1 cellular context compared by ENCODE assay signal in genomic region chr10:71746344-71747037, GRCh38.
TF ChIP-seq lines count a peak whose summit lies in the region.

No MANE protein-coding gene starts in this region.

TF ChIP-seq in K562, 482 proteins besides CTCF, POLR2A, EP300 and RAD21 (continued from another document and continues in another):
- TF ChIP-seq CBFA2T3 (IDR thresholded peaks at IDR 0.05) (peak; percentile 59), PKNOX1 (IDR thresholded peaks at IDR 0.05) (0 out of 2 replicates have a peak, but pooled peaks have one; percentile 13), NCOA6 (IDR thresholded peaks at IDR 0.05) (no peak; the same call in 1 of the 2 replicates), HBP1 (CRISPR knock-in tag; IDR thresholded peaks at IDR 0.05) (peak; percentile 8; the same call in 1 of the 2 replicates), BHLHE40 (IDR thresholded peaks at IDR 0.05; ENCODE audit: low read length) (peak; percentile 97), WHSC1 (IDR thresholded peaks at IDR 0.05; ENCODE audit: low read length) (no peak), ETV5 (CRISPR knock-in tag; IDR thresholded peaks at IDR 0.05; ENCODE audit: low read depth) (no peak), MBD2 (IDR thresholded peaks at IDR 0.05; ENCODE audit: borderline replicate concordance, low read depth) (peak; percentile 64; the same call in 1 of the 2 replicates), ZNF766 (CRISPR knock-in tag; conservative IDR thresholded peaks at IDR 0.05) (peak; percentile 93), BRCA1 (IDR thresholded peaks at IDR 0.05) (no peak), BRCA1 (CRISPR knock-in tag; IDR thresholded peaks at IDR 0.05) (no peak), HNRNPUL1 (IDR thresholded peaks at IDR 0.05; ENCODE audit: low read length) (no peak), SAFB2 (IDR thresholded peaks at IDR 0.05; ENCODE audit: borderline replicate concordance, low read depth, low read length, severe bottlenecking) (no peak), HEY1 (CRISPR knock-in tag; IDR thresholded peaks at IDR 0.05; ENCODE audit: borderline replicate concordance) (peak; percentile 80; the same call in 1 of the 2 replicates), HMGXB4 (CRISPR knock-in tag; IDR thresholded peaks at IDR 0.05) (no peak), ASH1L (IDR thresholded peaks at IDR 0.05; ENCODE audit: borderline replicate concordance, low read depth, partially characterized antibody) (no peak), ZNF778 (CRISPR knock-in tag; IDR thresholded peaks at IDR 0.05) (no peak), MTF1 (CRISPR knock-in tag; IDR thresholded peaks at IDR 0.05; ENCODE audit: borderline replicate concordance) (no peak), MTA3 (IDR thresholded peaks at IDR 0.05; ENCODE audit: borderline replicate concordance) (peak; percentile 78; the same call in 1 of the 2 replicates), LEF1 (IDR thresholded peaks at IDR 0.05) (peak; percentile 91), ZNF347 (CRISPR knock-in tag; IDR thresholded peaks at IDR 0.05; ENCODE audit: low read depth) (no peak), TEAD4 (IDR thresholded peaks at IDR 0.05; ENCODE audit: low read length) (peak; percentile 72), TEAD4 (CRISPR knock-in tag; IDR thresholded peaks at IDR 0.05; ENCODE audit: borderline replicate concordance) (0 out of 2 replicates have a peak, but pooled peaks have one; percentile 73), RFX1 (IDR thresholded peaks at IDR 0.05) (no peak), POLR3A (IDR thresholded peaks at IDR 0.05; ENCODE audit: borderline replicate concordance, extremely low read depth, insufficient read depth, insufficient read length) (no peak), ZNF354B (CRISPR knock-in tag; IDR thresholded peaks at IDR 0.05) (no peak), NR2F6 (CRISPR knock-in tag; IDR thresholded peaks at IDR 0.05) (no peak), NFIX (CRISPR knock-in tag; IDR thresholded peaks at IDR 0.05; ENCODE audit: low read depth) (no peak), SMARCB1 (IDR thresholded peaks at IDR 0.05; ENCODE audit: insufficient read length, low read depth) (no peak), SREBF1 (IDR thresholded peaks at IDR 0.05; ENCODE audit: borderline replicate concordance, low read depth, low read length) (no peak), ZNF232 (CRISPR knock-in tag; IDR thresholded peaks at IDR 0.05) (no peak), FOXJ2 (tag; IDR thresholded peaks at IDR 0.05) (no peak), NRF1 (conservative IDR thresholded peaks at IDR 0.05 in 1 of 2, IDR thresholded peaks at IDR 0.05 in 1 of 2) (no peak), CTCFL (IDR thresholded peaks at IDR 0.05; ENCODE audit: borderline replicate concordance, insufficient read depth, low read depth, low read length, poor library complexity, severe bottlenecking) (peak; percentile 64), CXXC5 (CRISPR knock-in tag; IDR thresholded peaks at IDR 0.05) (peak; percentile 86), ZNF589 (CRISPR knock-in tag; IDR thresholded peaks at IDR 0.05; ENCODE audit: low read depth) (peak; percentile 92), CHD2 (IDR thresholded peaks at IDR 0.05; ENCODE audit: low read depth, low read length) (no peak), GABPB2 (CRISPR knock-in tag; conservative IDR thresholded peaks at IDR 0.05) (no peak; the same call in 1 of the 2 replicates), ZNF584 (CRISPR knock-in tag; IDR thresholded peaks at IDR 0.05; ENCODE audit: low read depth) (no peak), KLF16 (IDR thresholded peaks at IDR 0.05) (peak; percentile 75), XRCC3 (IDR thresholded peaks at IDR 0.05) (no peak), ZNF3 (CRISPR knock-in tag; IDR thresholded peaks at IDR 0.05) (no peak), VEZF1 (CRISPR knock-in tag; IDR thresholded peaks at IDR 0.05) (peak; percentile 94), ARNT (IDR thresholded peaks at IDR 0.05) (0 out of 4 replicates have a peak, but pooled peaks of 1 of the 2 experiments have one; percentile 45), E2F3 (CRISPR knock-in tag; IDR thresholded peaks at IDR 0.05) (peak; percentile 62; the same call in 1 of the 2 replicates)
- TF ChIP-seq, protein P1, sequence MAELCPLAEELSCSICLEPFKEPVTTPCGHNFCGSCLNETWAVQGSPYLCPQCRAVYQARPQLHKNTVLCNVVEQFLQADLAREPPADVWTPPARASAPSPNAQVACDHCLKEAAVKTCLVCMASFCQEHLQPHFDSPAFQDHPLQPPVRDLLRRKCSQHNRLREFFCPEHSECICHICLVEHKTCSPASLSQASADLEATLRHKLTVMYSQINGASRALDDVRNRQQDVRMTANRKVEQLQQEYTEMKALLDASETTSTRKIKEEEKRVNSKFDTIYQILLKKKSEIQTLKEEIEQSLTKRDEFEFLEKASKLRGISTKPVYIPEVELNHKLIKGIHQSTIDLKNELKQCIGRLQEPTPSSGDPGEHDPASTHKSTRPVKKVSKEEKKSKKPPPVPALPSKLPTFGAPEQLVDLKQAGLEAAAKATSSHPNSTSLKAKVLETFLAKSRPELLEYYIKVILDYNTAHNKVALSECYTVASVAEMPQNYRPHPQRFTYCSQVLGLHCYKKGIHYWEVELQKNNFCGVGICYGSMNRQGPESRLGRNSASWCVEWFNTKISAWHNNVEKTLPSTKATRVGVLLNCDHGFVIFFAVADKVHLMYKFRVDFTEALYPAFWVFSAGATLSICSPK (IDR thresholded peaks at IDR 0.05; ENCODE audit: borderline replicate concordance) = no peak
- TF ChIP-seq, protein P2, sequence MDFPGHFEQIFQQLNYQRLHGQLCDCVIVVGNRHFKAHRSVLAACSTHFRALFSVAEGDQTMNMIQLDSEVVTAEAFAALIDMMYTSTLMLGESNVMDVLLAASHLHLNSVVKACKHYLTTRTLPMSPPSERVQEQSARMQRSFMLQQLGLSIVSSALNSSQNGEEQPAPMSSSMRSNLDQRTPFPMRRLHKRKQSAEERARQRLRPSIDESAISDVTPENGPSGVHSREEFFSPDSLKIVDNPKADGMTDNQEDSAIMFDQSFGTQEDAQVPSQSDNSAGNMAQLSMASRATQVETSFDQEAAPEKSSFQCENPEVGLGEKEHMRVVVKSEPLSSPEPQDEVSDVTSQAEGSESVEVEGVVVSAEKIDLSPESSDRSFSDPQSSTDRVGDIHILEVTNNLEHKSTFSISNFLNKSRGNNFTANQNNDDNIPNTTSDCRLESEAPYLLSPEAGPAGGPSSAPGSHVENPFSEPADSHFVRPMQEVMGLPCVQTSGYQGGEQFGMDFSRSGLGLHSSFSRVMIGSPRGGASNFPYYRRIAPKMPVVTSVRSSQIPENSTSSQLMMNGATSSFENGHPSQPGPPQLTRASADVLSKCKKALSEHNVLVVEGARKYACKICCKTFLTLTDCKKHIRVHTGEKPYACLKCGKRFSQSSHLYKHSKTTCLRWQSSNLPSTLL (IDR thresholded peaks at IDR 0.05) = no peak
- TF ChIP-seq, protein P3, sequence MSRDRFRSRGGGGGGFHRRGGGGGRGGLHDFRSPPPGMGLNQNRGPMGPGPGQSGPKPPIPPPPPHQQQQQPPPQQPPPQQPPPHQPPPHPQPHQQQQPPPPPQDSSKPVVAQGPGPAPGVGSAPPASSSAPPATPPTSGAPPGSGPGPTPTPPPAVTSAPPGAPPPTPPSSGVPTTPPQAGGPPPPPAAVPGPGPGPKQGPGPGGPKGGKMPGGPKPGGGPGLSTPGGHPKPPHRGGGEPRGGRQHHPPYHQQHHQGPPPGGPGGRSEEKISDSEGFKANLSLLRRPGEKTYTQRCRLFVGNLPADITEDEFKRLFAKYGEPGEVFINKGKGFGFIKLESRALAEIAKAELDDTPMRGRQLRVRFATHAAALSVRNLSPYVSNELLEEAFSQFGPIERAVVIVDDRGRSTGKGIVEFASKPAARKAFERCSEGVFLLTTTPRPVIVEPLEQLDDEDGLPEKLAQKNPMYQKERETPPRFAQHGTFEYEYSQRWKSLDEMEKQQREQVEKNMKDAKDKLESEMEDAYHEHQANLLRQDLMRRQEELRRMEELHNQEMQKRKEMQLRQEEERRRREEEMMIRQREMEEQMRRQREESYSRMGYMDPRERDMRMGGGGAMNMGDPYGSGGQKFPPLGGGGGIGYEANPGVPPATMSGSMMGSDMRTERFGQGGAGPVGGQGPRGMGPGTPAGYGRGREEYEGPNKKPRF (IDR thresholded peaks at IDR 0.05; ENCODE audit: low read depth, low read length) = no peak
- TF ChIP-seq, protein P4, sequence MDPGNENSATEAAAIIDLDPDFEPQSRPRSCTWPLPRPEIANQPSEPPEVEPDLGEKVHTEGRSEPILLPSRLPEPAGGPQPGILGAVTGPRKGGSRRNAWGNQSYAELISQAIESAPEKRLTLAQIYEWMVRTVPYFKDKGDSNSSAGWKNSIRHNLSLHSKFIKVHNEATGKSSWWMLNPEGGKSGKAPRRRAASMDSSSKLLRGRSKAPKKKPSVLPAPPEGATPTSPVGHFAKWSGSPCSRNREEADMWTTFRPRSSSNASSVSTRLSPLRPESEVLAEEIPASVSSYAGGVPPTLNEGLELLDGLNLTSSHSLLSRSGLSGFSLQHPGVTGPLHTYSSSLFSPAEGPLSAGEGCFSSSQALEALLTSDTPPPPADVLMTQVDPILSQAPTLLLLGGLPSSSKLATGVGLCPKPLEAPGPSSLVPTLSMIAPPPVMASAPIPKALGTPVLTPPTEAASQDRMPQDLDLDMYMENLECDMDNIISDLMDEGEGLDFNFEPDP (CRISPR knock-in tag; IDR thresholded peaks at IDR 0.05) = no peak
- TF ChIP-seq, protein P5, sequence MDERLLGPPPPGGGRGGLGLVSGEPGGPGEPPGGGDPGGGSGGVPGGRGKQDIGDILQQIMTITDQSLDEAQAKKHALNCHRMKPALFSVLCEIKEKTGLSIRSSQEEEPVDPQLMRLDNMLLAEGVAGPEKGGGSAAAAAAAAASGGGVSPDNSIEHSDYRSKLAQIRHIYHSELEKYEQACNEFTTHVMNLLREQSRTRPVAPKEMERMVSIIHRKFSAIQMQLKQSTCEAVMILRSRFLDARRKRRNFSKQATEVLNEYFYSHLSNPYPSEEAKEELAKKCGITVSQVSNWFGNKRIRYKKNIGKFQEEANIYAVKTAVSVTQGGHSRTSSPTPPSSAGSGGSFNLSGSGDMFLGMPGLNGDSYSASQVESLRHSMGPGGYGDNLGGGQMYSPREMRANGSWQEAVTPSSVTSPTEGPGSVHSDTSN (CRISPR knock-in tag; IDR thresholded peaks at IDR 0.05; ENCODE audit: low read depth) = no peak
- TF ChIP-seq, protein P5 (tag; conservative IDR thresholded peaks at IDR 0.05; ENCODE audit: low read depth) = no peak
